ENCODE assay signal across 8 cellular contexts in genomic region chr7:100626530-100627237, GRCh38. TPM values are rescaled to one million over a fixed set of nuclear protein-coding genes. Genes with fewer than 3 reads are reported as not detected.
DNase-seq lines count a peak whose midpoint lies in the region; ATAC-seq and TF ChIP-seq lines count a peak whose summit lies in the region.

No MANE protein-coding gene starts in this region.

- peak overlapping the region; percentile 71 for H3K4me3 Mint-ChIP-seq in activated CD4-positive, alpha-beta T cell treated with anti-CD3 and anti-CD28 coated beads for 36 hours

- intact Hi-C loops in activated CD4-positive, alpha-beta T cell treated with anti-CD3 and anti-CD28 coated beads for 36 hours (cut with DNase I, micrococcal nuclease), result loop anchor here (1.0 to 5.0 kb wide), 8 partner anchors 14 to 226 kb away; partner anchors contain the start of genes GNB2 (in 2 of the 2), MOSPD3 (in 2 of the 2), FBXO24 (in 1 of the 2) and LRCH4 (in 1 of the 2)

- peaks cover 13% of the 10 kb centered on the region for H3K4me1 Mint-ChIP-seq in activated CD4-positive, alpha-beta T cell treated with anti-CD3 and anti-CD28 coated beads for 36 hours

- DNase-seq in GM13976 (ENCODE audit: low spot score), result peak; percentile 98
- peak; percentile 90 for DNase-seq in NCI-H2227 treated with DMSO at 0.1 percent for 48 hours (lab: John Stamatoyannopoulos, UW)
- DNase-seq in activated CD4-positive, alpha-beta T cell treated with anti-CD3 and anti-CD28 coated beads for 36 hours, result peak; percentile 96
- peak; percentile 95 for DNase-seq in cerebellum (ENCODE audit: low spot score)
- DNase-seq in left lobe of liver (ENCODE audit: low spot score), result peak; percentile 93
- DNase-seq in stimulated activated CD4-positive, alpha-beta T cell treated with anti-CD3 and anti-CD28 coated beads, Interleukin-4, amount 100 ng/mL, for 24 hours, result peak; percentile 82
- DNase-seq in NOMO-1 treated with DMSO at 0.1 percent for 48 hours (lab: John Stamatoyannopoulos, UW; ENCODE audit: unreplicated experiment), result no peak

- in situ Hi-C loops in GM13976 (cut with MboI; ENCODE audit: low sequenced_read_pairs, unreplicated experiment), result no loop called here

- peaks cover 3% of the 10 kb centered on the region for H3K36me3 Mint-ChIP-seq in activated CD4-positive, alpha-beta T cell treated with anti-CD3 and anti-CD28 coated beads for 36 hours (ENCODE audit: low read depth)

- POLR2A ChIA-PET in activated CD4-positive, alpha-beta T cell treated with anti-CD3 and anti-CD28 coated beads for 36 hours (lab: Charles Lee), result interaction anchor here (0.6 to 1.4 kb wide), 5 partner anchors 9 to 550 kb away, joined by 3 to 8 read pairs (median 3); partner anchors contain the start of genes FBXO24 and LRCH4

- ATAC-seq in HG02938 (IDR thresholded peaks at IDR 0.05; ENCODE audit: unreplicated experiment), result peak; percentile 73
- ATAC-seq in activated CD4-positive, alpha-beta T cell treated with anti-CD3 and anti-CD28 coated beads for 36 hours, result peak; percentile 99
- ATAC-seq in left lobe of liver, result peak; percentile 86

- CTCF ChIA-PET in activated CD4-positive, alpha-beta T cell treated with anti-CD3 and anti-CD28 coated beads for 36 hours (lab: Charles Lee), result interaction anchor here (0.5 to 2.9 kb wide), 7 partner anchors 9 to 226 kb away, joined by 3 to 10 read pairs (median 3); partner anchors contain the start of genes FBXO24, MOSPD3, POP7 and SLC12A9

- H3K27ac Mint-ChIP-seq in activated CD4-positive, alpha-beta T cell treated with anti-CD3 and anti-CD28 coated beads for 36 hours, result peak overlapping the region; percentile 47

- TF ChIP-seq CTCF in GM13976 (IDR thresholded peaks at IDR 0.05; ENCODE audit: borderline replicate concordance, control extremely low read depth, extremely low read depth, insufficient read depth, missing control alignments), result no peak

- no peaks in the 10 kb centered on the region for H3K27me3 Mint-ChIP-seq in activated CD4-positive, alpha-beta T cell treated with anti-CD3 and anti-CD28 coated beads for 36 hours

- H3K9me3 Mint-ChIP-seq in activated CD4-positive, alpha-beta T cell treated with anti-CD3 and anti-CD28 coated beads for 36 hours (ENCODE audit: low read depth), result no peaks in the 10 kb centered on the region

RNA-seq across cellular contexts. Expression of gene MOSPD3, which starts 14.3 kb away (rescaled TPM):
- total RNA-seq in activated CD4-positive, alpha-beta T cell treated with anti-CD3 and anti-CD28 coated beads for 36 hours, result 10 to 100 TPM; 14.4 to 19.9 TPM
- total RNA-seq in cerebellum, result 11.7 TPM
- 20.3 TPM for total RNA-seq in left lobe of liver

RNA-seq across cellular contexts. Expression of gene TFR2, which starts 14.7 kb away (rescaled TPM):
- total RNA-seq in activated CD4-positive, alpha-beta T cell treated with anti-CD3 and anti-CD28 coated beads for 36 hours, result 10 to 100 TPM; 10.1 to 12.4 TPM
- 2.8 TPM for total RNA-seq in cerebellum
- 689 TPM for total RNA-seq in left lobe of liver

RNA-seq across cellular contexts. Expression of gene PCOLCE, which starts 24.5 kb away (rescaled TPM):
- total RNA-seq in activated CD4-positive, alpha-beta T cell treated with anti-CD3 and anti-CD28 coated beads for 36 hours, result 1 to 10 TPM; 7.6 to 8.9 TPM
- total RNA-seq in cerebellum (14.9 TPM), left lobe of liver (71.8 TPM)

RNA-seq across cellular contexts. Expression of gene ACTL6B, which starts 29.6 kb away (rescaled TPM):
- not detected for total RNA-seq in activated CD4-positive, alpha-beta T cell treated with anti-CD3 and anti-CD28 coated beads for 36 hours
- total RNA-seq in cerebellum (58.7 TPM), left lobe of liver (not detected)

RNA-seq across cellular contexts. Expression of gene FBXO24, which starts 40.6 kb away (rescaled TPM):
- 1 to 10 TPM; 1.4 to 2.1 TPM for total RNA-seq in activated CD4-positive, alpha-beta T cell treated with anti-CD3 and anti-CD28 coated beads for 36 hours
- total RNA-seq in cerebellum (0.45 TPM), left lobe of liver (1.0 TPM)

Comparison
In these comparisons a context has a peak if more than half of its experiments do, and no peak if none do; other contexts are left out.
1. RNA of gene TFR2, which starts 14.7 kb away (total RNA-seq): 689 TPM in left lobe of liver (single experiment); 10.1 to 12.4 TPM in activated CD4-positive, alpha-beta T cell treated with anti-CD3 and anti-CD28 coated beads for 36 hours and 2.8 TPM in cerebellum (single experiment); every median in the first group is over 10 times any median in the second.
2. Peak in every context shown above with its lines, with median percentiles within 50 percentile points of each other: ATAC-seq.